ENCODE assay signal across 23 cellular contexts in genomic region chr3:58569287-58570001, GRCh38. TPM values are rescaled to one million over a fixed set of nuclear protein-coding genes. Genes with fewer than 3 reads are reported as not detected.
DNase-seq lines count a peak whose midpoint lies in the region; ATAC-seq, FAIRE-seq and TF ChIP-seq lines count a peak whose summit lies in the region.
"Had no signal": no experiment of that assay in that cellular context is flagged by ENCODE, and none has a peak within 500 bp of the region (broad histone marks: within the 10 kb centered on the region; RNA-seq: fewer than 3 reads in every experiment).

No MANE protein-coding gene starts in this region.

- H3F3A ChIP-seq in smooth muscle cell (ENCODE audit: low read depth) = no peaks in the 10 kb centered on the region

- DNase-seq in Caco-2 (no peak), sigmoid colon (peak; percentile 48), NCI-H82 (lab: John Stamatoyannopoulos, UW) (no peak), HTR-8/SVneo (ENCODE audit: insufficient read length, low spot score) (no peak), smooth muscle cell (lab: John Stamatoyannopoulos, UW; ENCODE audit: unreplicated experiment) (no peak), GM10248 (ENCODE audit: extremely low spot score) (no peak)
- no peak for DNase-seq in effector memory CD8-positive, alpha-beta T cell
- DNase-seq: DMS79, NCI-H2171 had no signal

- POLR2A ChIA-PET in Caco-2 (lab: Charles Lee) (no interaction called here), GM10248 (lab: Yijun Ruan, JAX) (no interaction called here)

- intact Hi-C loops in Caco-2 (cut with micrococcal nuclease; ENCODE audit: unreplicated experiment) (loop anchor here (5.0 kb wide), 1 partner anchor 42 kb away; no protein-coding TSS in a partner anchor), sigmoid colon (cut with DNase I) (no loop called here)

- peaks cover 11% of the 10 kb centered on the region for H3K9me3 Mint-ChIP-seq in Caco-2 (ENCODE audit: unreplicated experiment)
- H3K9me3 Mint-ChIP-seq in effector memory CD8-positive, alpha-beta T cell = no peaks in the 10 kb centered on the region
- H3K9me3 Mint-ChIP-seq: activated naive CD8-positive, alpha-beta T cell treated with anti-CD3 and anti-CD28 coated beads, Interleukin-2, amount 50 U/mL, for 24 hours; stimulated activated naive CD8-positive, alpha-beta T cell treated with anti-CD3 and anti-CD28 coated beads, Interleukin-15, amount 100 ng/mL, for 72 hours had no signal

- H3K27me3 ChIP-seq in Caco-2 (replicated peaks; ENCODE audit: control insufficient read depth, insufficient read depth, low read length) (no peaks in the 10 kb centered on the region), OCI-LY3 (ENCODE audit: low read depth, low read length) (peaks cover 3% of the 10 kb centered on the region; the same call in 1 of the 2 replicates), sigmoid colon (no peaks in the 10 kb centered on the region), smooth muscle cell (ENCODE audit: low read depth) (no peaks in the 10 kb centered on the region)
- H3K27me3 ChIP-seq: body of pancreas, esophagus muscularis mucosa, neutrophil, Peyer's patch, tibial artery had no signal

- H3K27me3 Mint-ChIP-seq in Caco-2 (ENCODE audit: insufficient read depth, unreplicated experiment) = no peaks in the 10 kb centered on the region
- H3K27me3 Mint-ChIP-seq in effector memory CD8-positive, alpha-beta T cell = peaks cover 6 to 43% of the 10 kb centered on the region in 2 donors
- H3K27me3 Mint-ChIP-seq: activated CD4-positive, alpha-beta T cell treated with anti-CD3 and anti-CD28 coated beads for 36 hours; stimulated activated naive CD8-positive, alpha-beta T cell treated with anti-CD3 and anti-CD28 coated beads, Interleukin-15, amount 100 ng/mL, for 72 hours had no signal

- BruUV-seq in Caco-2 (replicated peaks; lab: Mats Ljungman, UMichigan) = no TSS peak

- H3K36me3 Mint-ChIP-seq in Caco-2 (ENCODE audit: insufficient read depth, unreplicated experiment) = no peaks in the 10 kb centered on the region
- H3K36me3 Mint-ChIP-seq in effector memory CD8-positive, alpha-beta T cell (ENCODE audit: insufficient read depth) = peaks cover 6% of the 10 kb centered on the region

- no peak overlapping the region for H3K27ac ChIP-seq in OCI-LY3 (ENCODE audit: low read length)
- no peak overlapping the region for H3K27ac ChIP-seq in sigmoid colon
- no peak overlapping the region for H3K27ac ChIP-seq in smooth muscle cell (ENCODE audit: low read depth)
- H3K27ac ChIP-seq: body of pancreas, esophagus muscularis mucosa, KMS-11, neutrophil, Peyer's patch, psoas muscle, tibial artery had no signal

- TF ChIP-seq CTCF in Caco-2 (IDR thresholded peaks at IDR 0.05; ENCODE audit: insufficient read depth in 1 of 2, low read depth in 1 of 2, low read length in 1 of 2, severe bottlenecking in 1 of 2, unreplicated experiment in 1 of 2) (no peak), OCI-LY3 (IDR thresholded peaks at IDR 0.05; ENCODE audit: low read depth, low read length) (no peak), sigmoid colon (IDR thresholded peaks at IDR 0.05) (no peak), smooth muscle cell (IDR thresholded peaks at IDR 0.05; ENCODE audit: borderline replicate concordance, insufficient read depth, poor library complexity, severe bottlenecking) (no peak), GM10248 (IDR thresholded peaks at IDR 0.05; ENCODE audit: control extremely low read depth, extremely low read depth, low read depth, missing control alignments) (no peak)

- H4K20me1 ChIP-seq in OCI-LY3 (ENCODE audit: insufficient read depth, low read length) (no peaks in the 10 kb centered on the region), smooth muscle cell (ENCODE audit: low read depth) (no peaks in the 10 kb centered on the region)

- FAIRE-seq in HTR-8/SVneo (lab: Jason Lieb, UNC) = no peak
- FAIRE-seq: colon had no signal

- ATAC-seq in effector memory CD8-positive, alpha-beta T cell (replicated peaks) = no peak

- no peaks in the 10 kb centered on the region for H3K36me3 ChIP-seq in Caco-2 (ENCODE audit: control insufficient read depth, insufficient read depth, low read length)
- no peaks in the 10 kb centered on the region for H3K36me3 ChIP-seq in OCI-LY3 (replicated peaks; ENCODE audit: low read depth, low read length)
- no peaks in the 10 kb centered on the region for H3K36me3 ChIP-seq in sigmoid colon
- H3K36me3 ChIP-seq in smooth muscle cell (ENCODE audit: low read depth) = no peaks in the 10 kb centered on the region
- H3K36me3 ChIP-seq: neutrophil, Peyer's patch, tibial artery had no signal

- WGBS in sigmoid colon, 2 donors = 93 to 94% methylated on average over 12 of the region's 12 CpGs
- WGBS in smooth muscle cell (ENCODE audit: low lambda C conversion rate) = 93% methylated on average over 12 of the region's 12 CpGs

- H3K9me3 ChIP-seq in Caco-2 (no peaks in the 10 kb centered on the region), OCI-LY3 (ENCODE audit: insufficient read depth, low read length) (no peaks in the 10 kb centered on the region), sigmoid colon (no peaks in the 10 kb centered on the region), smooth muscle cell (replicated peaks; ENCODE audit: low read depth) (no peaks in the 10 kb centered on the region)
- H3K9me3 ChIP-seq: body of pancreas, esophagus muscularis mucosa, neutrophil, Peyer's patch, psoas muscle, tibial artery had no signal

- peak overlapping the region; percentile 38 for H3K27ac Mint-ChIP-seq in Caco-2 (ENCODE audit: unreplicated experiment)
- peak overlapping the region in 1 of 2 donors; percentile 67 for H3K27ac Mint-ChIP-seq in effector memory CD8-positive, alpha-beta T cell
- H3K27ac Mint-ChIP-seq: activated CD4-positive, alpha-beta T cell treated with anti-CD3 and anti-CD28 coated beads for 36 hours; activated CD8-positive, alpha-beta T cell treated with anti-CD3 and anti-CD28 coated beads, Interleukin-2, amount 10 ng/mL, durations not matched to agents 7 days and 5 days; activated naive CD8-positive, alpha-beta T cell treated with anti-CD3 and anti-CD28 coated beads, Interleukin-2, amount 50 U/mL, for 24 hours had no signal

- H3K4me3 Mint-ChIP-seq in Caco-2 (ENCODE audit: unreplicated experiment) = no peak overlapping the region
- peak overlapping the region; percentile 44 to 64 for H3K4me3 Mint-ChIP-seq in effector memory CD8-positive, alpha-beta T cell
- H3K4me3 Mint-ChIP-seq: activated CD4-positive, alpha-beta T cell treated with anti-CD3 and anti-CD28 coated beads for 36 hours; activated CD8-positive, alpha-beta T cell treated with anti-CD3 and anti-CD28 coated beads, Interleukin-2, amount 10 ng/mL, durations not matched to agents 7 days and 5 days; activated naive CD8-positive, alpha-beta T cell treated with anti-CD3 and anti-CD28 coated beads, Interleukin-2, amount 50 U/mL, for 24 hours; stimulated activated naive CD8-positive, alpha-beta T cell treated with anti-CD3 and anti-CD28 coated beads, Interleukin-15, amount 100 ng/mL, for 72 hours had no signal

- peaks cover 18% of the 10 kb centered on the region for H3K4me1 Mint-ChIP-seq in Caco-2 (ENCODE audit: low read depth, unreplicated experiment)
- H3K4me1 Mint-ChIP-seq in effector memory CD8-positive, alpha-beta T cell (ENCODE audit: low read depth in 2 of 2) = peaks cover 7 to 8% of the 10 kb centered on the region in 2 donors

- TF ChIP-seq EP300 in sigmoid colon (IDR thresholded peaks at IDR 0.05) = no peak

- H3K4me2 ChIP-seq in OCI-LY3 (ENCODE audit: low read length) = peak overlapping the region; percentile 93
- no peak overlapping the region for H3K4me2 ChIP-seq in smooth muscle cell
- H3K4me2 ChIP-seq: KMS-11 had no signal

- H2AFZ ChIP-seq in OCI-LY3 (ENCODE audit: low read depth, low read length) (peak overlapping the region; percentile 99), smooth muscle cell (ENCODE audit: low read depth) (no peak overlapping the region)

- H3K79me2 ChIP-seq in OCI-LY3 (ENCODE audit: low read length) = no peaks in the 10 kb centered on the region
- H3K79me2 ChIP-seq in smooth muscle cell (ENCODE audit: low read depth) = no peaks in the 10 kb centered on the region

- H3K4me3 ChIP-seq in Caco-2 (ENCODE audit: low read depth, low read length) = no peak overlapping the region
- peak overlapping the region; percentile 76 for H3K4me3 ChIP-seq in OCI-LY3 (ENCODE audit: low read length)
- H3K4me3 ChIP-seq in sigmoid colon = no peak overlapping the region
- no peak overlapping the region for H3K4me3 ChIP-seq in smooth muscle cell
- H3K4me3 ChIP-seq: body of pancreas, esophagus muscularis mucosa, Peyer's patch, psoas muscle, tibial artery had no signal

- CTCF ChIA-PET in Caco-2 (lab: Charles Lee) = interaction anchor here (0.7 to 3.8 kb wide), 4 partner anchors 8 to 61 kb away, joined by 3 to 29 read pairs (median 4); no protein-coding TSS in a partner anchor
- CTCF ChIA-PET in GM10248 (lab: Yijun Ruan, JAX) = interaction anchor here (0.6 to 25.5 kb wide), 31 partner anchors 8 to 392 kb away, joined by 3 to 384 read pairs (median 4); partner anchors contain the start of genes ACOX2, FAM107A, HTD2 and RPP14

- no peak for TF ChIP-seq POLR2A in sigmoid colon (IDR thresholded peaks at IDR 0.05)

- H3K4me1 ChIP-seq in Caco-2 (peaks cover 19% of the 10 kb centered on the region), OCI-LY3 (ENCODE audit: low read length) (peaks cover 10% of the 10 kb centered on the region), sigmoid colon (peaks cover 0 to 7% (median 0%) of the 10 kb centered on the region in 4 donors), smooth muscle cell (ENCODE audit: low read depth) (peaks cover 9% of the 10 kb centered on the region)
- H3K4me1 ChIP-seq: psoas muscle, tibial artery had no signal

- H3K9ac ChIP-seq in OCI-LY3 (ENCODE audit: low read length) (no peak overlapping the region), smooth muscle cell (ENCODE audit: low read depth) (no peak overlapping the region)
- H3K9ac ChIP-seq: KMS-11 had no signal

RNA-seq across cellular contexts. Expression of gene FAM107A, which starts 7.7 kb away (rescaled TPM):
- total RNA-seq in Caco-2 (2022) = not detected in 2 replicates
- 10 to 100 TPM; 26.3 to 56.7 (median 33.9) TPM for total RNA-seq in sigmoid colon
- 10 to 100 TPM; 10.9 to 36.6 (median 18.1) TPM for polyA plus RNA-seq in sigmoid colon
- not detected in 2 replicates for total RNA-seq in smooth muscle cell
- polyA plus RNA-seq in smooth muscle cell = not detected in 2 replicates
- total RNA-seq: activated CD4-positive, alpha-beta T cell treated with anti-CD3 and anti-CD28 coated beads for 36 hours; activated CD8-positive, alpha-beta T cell treated with anti-CD3 and anti-CD28 coated beads, Interleukin-2, amount 10 ng/mL, durations not matched to agents 7 days and 5 days; myocyte had no signal

RNA-seq across cellular contexts. Expression of gene ACOX2, which starts 32.5 kb away (rescaled TPM):
- total RNA-seq in Caco-2 (2022) = 9.1 and 9.5 TPM in 2 replicates
- total RNA-seq in sigmoid colon = 10 to 100 TPM; 26.0 to 35.8 (median 30.5) TPM
- 10 to 100 TPM in 2 of 3 donors, 1 to 10 TPM in 1; 6.9 to 18.0 (median 14.2) TPM for polyA plus RNA-seq in sigmoid colon
- 4.6 and 8.5 TPM in 2 replicates for total RNA-seq in smooth muscle cell
- polyA plus RNA-seq in smooth muscle cell = 7.5 and 13.2 TPM in 2 replicates
- total RNA-seq: activated CD4-positive, alpha-beta T cell treated with anti-CD3 and anti-CD28 coated beads for 36 hours; activated CD8-positive, alpha-beta T cell treated with anti-CD3 and anti-CD28 coated beads, Interleukin-2, amount 10 ng/mL, durations not matched to agents 7 days and 5 days had no signal

Comparison
In these comparisons a context has a peak if more than half of its experiments do, and no peak if none do; other contexts are left out.
1. RNA of gene FAM107A, which starts 7.7 kb away (total RNA-seq): 26.3 to 56.7 TPM in sigmoid colon; not detected in Caco-2 and not detected in smooth muscle cell; every median in the first group is over 10 times any median in the second.